Comparison of ENCODE assay signal across 9 cellular contexts in genomic region chr1:99737016-99737415, GRCh38. TPM values are rescaled to one million over a fixed set of nuclear protein-coding genes. Genes with fewer than 3 reads are reported as not detected.
DNase-seq lines count a peak whose midpoint lies in the region; ATAC-seq and TF ChIP-seq lines count a peak whose summit lies in the region.
"Had no signal": no experiment of that assay in that cellular context is flagged by ENCODE, and none has a peak within 500 bp of the region (broad histone marks: within the 10 kb centered on the region; RNA-seq: fewer than 3 reads in every experiment).

No MANE protein-coding gene starts in this region.

- no peaks in the 10 kb centered on the region for H3K4me1 ChIP-seq in mammary epithelial cell (ENCODE audit: insufficient read depth, low read length)
- H3K4me1 ChIP-seq: BLaER1 had no signal

- H3K4me2 ChIP-seq in mammary epithelial cell (ENCODE audit: insufficient read depth, low read depth, low read length): no peak overlapping the region
- H3K4me2 ChIP-seq: BLaER1 had no signal

- ATAC-seq in left colon (peak; percentile 79), HG03571 (IDR thresholded peaks at IDR 0.05; ENCODE audit: unreplicated experiment) (no peak), HG03439 (IDR thresholded peaks at IDR 0.05; ENCODE audit: unreplicated experiment) (no peak)

- peak; percentile 30 to 55 for TF ChIP-seq CTCF in mammary epithelial cell (conservative IDR thresholded peaks at IDR 0.05 in 1 of 2, IDR thresholded peaks at IDR 0.05 in 1 of 2; ENCODE audit: extremely low read depth in 1 of 2, insufficient read depth in 1 of 2, low read depth in 1 of 2, low read length in 2 of 2)

- CTCF ChIA-PET in mammary epithelial cell (lab: Charles Lee; ENCODE audit: low non-redundant PET): no interaction called here

- no peaks in the 10 kb centered on the region for H4K20me1 ChIP-seq in mammary epithelial cell (ENCODE audit: insufficient read depth, low read length)
- H4K20me1 ChIP-seq: BLaER1 had no signal

- dilution Hi-C loops in mammary epithelial cell (cut with HindIII; ENCODE audit: low sequenced_read_pairs): no loop called here

- H2AFZ ChIP-seq in mammary epithelial cell (ENCODE audit: low read depth, low read length): peak overlapping the region; percentile 42

- H3K79me2 ChIP-seq in mammary epithelial cell (ENCODE audit: insufficient read depth, low read length): no peaks in the 10 kb centered on the region

- DNase-seq in NCI-H146 (lab: John Stamatoyannopoulos, UW) (peak; percentile 2), NCI-H146 treated with DMSO at 0.1 percent for 48 hours (lab: John Stamatoyannopoulos, UW; ENCODE audit: unreplicated experiment) (no peak), NCI-H2227 (lab: John Stamatoyannopoulos, UW; ENCODE audit: unreplicated experiment) (peak; percentile 45), mammary epithelial cell (peak; percentile 32), left colon (peak in 1 of 2 donors; percentile 20), NCI-H2029 (lab: John Stamatoyannopoulos, UW) (no peak)

- H3K36me3 ChIP-seq in mammary epithelial cell (ENCODE audit: insufficient read depth, low read length): no peaks in the 10 kb centered on the region
- H3K36me3 ChIP-seq: BLaER1 had no signal

- BruUV-seq in mammary epithelial cell (replicated peaks; lab: Mats Ljungman, UMichigan): no TSS peak

- H3K27ac ChIP-seq in mammary epithelial cell (ENCODE audit: insufficient read depth, low read depth, low read length): no peak overlapping the region
- H3K27ac ChIP-seq: BLaER1 had no signal

- WGBS in mammary epithelial cell (ENCODE audit: low coverage, missing lambda C conversion rate): 13% methylated on average over 4 of the region's 4 CpGs

- H3K4me3 ChIP-seq in mammary epithelial cell (replicated peaks in 1 of 3; ENCODE audit: insufficient read depth in 1 of 3, low read depth in 2 of 3, low read length in 3 of 3): no peak overlapping the region
- H3K4me3 ChIP-seq: BLaER1 had no signal

- no peaks in the 10 kb centered on the region for H3K9me3 ChIP-seq in mammary epithelial cell (replicated peaks; ENCODE audit: insufficient read depth, low read length)
- H3K9me3 ChIP-seq: BLaER1 had no signal

- no peak overlapping the region for H3K9ac ChIP-seq in mammary epithelial cell (ENCODE audit: insufficient read depth, low read length)
- H3K9ac ChIP-seq: BLaER1 had no signal

- in situ Hi-C loops in mammary epithelial cell (cut with MboI; ENCODE audit: low sequenced_read_pairs in 2 of 2): no loop called here

- intact Hi-C loops in mammary epithelial cell (cut with micrococcal nuclease) (no loop called here), left colon (cut with DNase I, micrococcal nuclease) (no loop called here)

- no peaks in the 10 kb centered on the region for H3K27me3 ChIP-seq in mammary epithelial cell (ENCODE audit: insufficient read depth, low read length)
- H3K27me3 ChIP-seq: BLaER1 had no signal

RNA-seq across cellular contexts. Expression of gene FRRS1, which starts 29.4 kb away (rescaled TPM):
- total RNA-seq in mammary epithelial cell: 10 to 100 TPM in 1 of 2 donors, 1 to 10 TPM in 1; 9.9 to 31.0 TPM
- polyA plus RNA-seq in mammary epithelial cell: 6.1 TPM
- 6.2 TPM for polyA minus RNA-seq in mammary epithelial cell
- total RNA-seq in left colon: 10 to 100 TPM; 12.3 to 22.9 TPM

Comparison
In these comparisons a context has a peak if more than half of its experiments do, and no peak if none do; other contexts are left out.
1. DNase-seq: peak in NCI-H146 (single experiment), NCI-H2227 (single experiment) and mammary epithelial cell (single experiment); none in NCI-H146 treated with DMSO at 0.1 percent for 48 hours (single experiment) and NCI-H2029 (single experiment).